In the genomic region with DNA sequence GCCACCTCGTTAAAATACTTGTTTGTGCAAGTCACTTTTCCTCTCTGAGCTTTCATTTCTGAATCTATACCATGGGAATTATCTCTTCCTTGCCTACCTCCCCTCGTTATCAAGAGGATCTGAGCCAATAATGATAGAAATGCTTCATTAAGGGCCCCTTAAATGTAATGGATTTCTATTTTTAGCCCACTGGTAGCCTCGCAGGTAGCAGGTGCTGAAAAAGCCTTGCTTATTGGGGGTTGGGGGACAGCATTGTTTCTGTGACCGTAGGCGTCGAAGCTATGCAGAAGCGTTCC, we compare ENCODE assay signal across 8 cellular contexts. TPM values are rescaled to one million over a fixed set of nuclear protein-coding genes. Genes with fewer than 3 reads are reported as not detected.
DNase-seq lines count a peak whose midpoint lies in the region; TF ChIP-seq lines count a peak whose summit lies in the region.

No MANE protein-coding gene starts in this region.

- no peak overlapping the region for H3K9ac ChIP-seq in endodermal cell (ENCODE audit: extremely low read depth, low read length, poor library complexity, severe bottlenecking)

- peak overlapping the region in 5 of 8 donors; percentile 43 to 99 (median 87) for H3K27ac Mint-ChIP-seq in CD8-positive, alpha-beta memory T cell
- peak overlapping the region; percentile 78 for H3K27ac Mint-ChIP-seq in endodermal cell

- no peaks in the 10 kb centered on the region for H3K9me3 ChIP-seq in CD8-positive, alpha-beta memory T cell (ENCODE audit: low read length)
- H3K9me3 ChIP-seq in endodermal cell (ENCODE audit: control insufficient read depth, low read length) (no peaks in the 10 kb centered on the region), osteoblast (ENCODE audit: low read depth, low read length) (no peaks in the 10 kb centered on the region)

- no peak for TF ChIP-seq POLR2A in NB4 (IDR thresholded peaks at IDR 0.05; ENCODE audit: extremely low read depth, insufficient read length)

- 7 to 16% methylated on average over 6 to 7 of the region's 7 CpGs for WGBS in endodermal cell (ENCODE audit: insufficient coverage in 1 of 2, insufficient read length in 1 of 2), 2 experiments

- peaks cover 0 to 9% (median 0%) of the 10 kb centered on the region in 3 donors for H3K36me3 Mint-ChIP-seq in CD8-positive, alpha-beta memory T cell
- H3K36me3 Mint-ChIP-seq in endodermal cell (ENCODE audit: low read depth) = no peaks in the 10 kb centered on the region

- TF ChIP-seq CTCF in NB4 (IDR thresholded peaks at IDR 0.05; ENCODE audit: low read depth, low read length) (no peak), endodermal cell (conservative IDR thresholded peaks at IDR 0.05) (no peak), osteoblast (IDR thresholded peaks at IDR 0.05; ENCODE audit: extremely low read depth, low read depth, low read length) (no peak)

- CTCF ChIA-PET in CD8-positive, alpha-beta memory T cell (lab: Charles Lee) = no interaction called here

- peak overlapping the region; percentile 21 for H3K27ac ChIP-seq in CD8-positive, alpha-beta memory T cell (ENCODE audit: low read depth, low read length)
- H3K27ac ChIP-seq in endodermal cell (ENCODE audit: low read depth, low read length) (no peak overlapping the region), osteoblast (ENCODE audit: low read depth, low read length) (peak overlapping the region; percentile 23)

- H3K4me1 Mint-ChIP-seq in CD8-positive, alpha-beta memory T cell = peaks cover 37 to 47% (median 41%) of the 10 kb centered on the region in 3 donors
- H3K4me1 Mint-ChIP-seq in endodermal cell = peaks cover 27% of the 10 kb centered on the region

- peaks cover 0 to 5% of the 10 kb centered on the region in 2 donors for H3K27me3 Mint-ChIP-seq in CD8-positive, alpha-beta memory T cell
- H3K27me3 Mint-ChIP-seq in endodermal cell (ENCODE audit: insufficient read depth) = peaks cover 6% of the 10 kb centered on the region

- peak overlapping the region; percentile 93 for H3K4me2 ChIP-seq in osteoblast (ENCODE audit: insufficient read depth, low read length)

- H3K4me1 ChIP-seq in CD8-positive, alpha-beta memory T cell (ENCODE audit: insufficient read depth, low read length) = peaks cover 37% of the 10 kb centered on the region
- H3K4me1 ChIP-seq in endodermal cell (ENCODE audit: control insufficient read depth, insufficient read depth, low read length) = peaks cover 8% of the 10 kb centered on the region
- peaks cover 21% of the 10 kb centered on the region for H3K4me1 ChIP-seq in osteoblast (ENCODE audit: insufficient read depth, low read length)

- no peaks in the 10 kb centered on the region for H3K27me3 ChIP-seq in CD8-positive, alpha-beta memory T cell (ENCODE audit: insufficient read depth, low read length, poor library complexity, severe bottlenecking)
- no peaks in the 10 kb centered on the region for H3K27me3 ChIP-seq in endodermal cell (ENCODE audit: control insufficient read depth, insufficient read depth, low read length, poor library complexity, severe bottlenecking)
- H3K27me3 ChIP-seq in osteoblast (ENCODE audit: insufficient read depth, low read length) = no peaks in the 10 kb centered on the region

- H4K20me1 ChIP-seq in osteoblast (ENCODE audit: insufficient read depth, low read length) = peaks cover 32% of the 10 kb centered on the region

- no peaks in the 10 kb centered on the region for H3K9me3 Mint-ChIP-seq in CD8-positive, alpha-beta memory T cell
- no peaks in the 10 kb centered on the region for H3K9me3 Mint-ChIP-seq in endodermal cell

- H3K4me3 ChIP-seq in CD8-positive, alpha-beta memory T cell (ENCODE audit: low read length) = peak overlapping the region; percentile 71
- H3K4me3 ChIP-seq in NB4 (ENCODE audit: low read depth, low read length) (peak overlapping the region; percentile 59), endodermal cell (ENCODE audit: low read length) (peak overlapping the region; percentile 91), osteoblast (ENCODE audit: insufficient read depth, low read length) (peak overlapping the region; percentile 84)

- no peaks in the 10 kb centered on the region for H3K36me3 ChIP-seq in CD8-positive, alpha-beta memory T cell (ENCODE audit: insufficient read depth, low read length)
- H3K36me3 ChIP-seq in endodermal cell (ENCODE audit: control insufficient read depth, insufficient read depth, low read length) (no peaks in the 10 kb centered on the region), osteoblast (ENCODE audit: insufficient read depth, low read length) (no peaks in the 10 kb centered on the region)

- H3K4me3 Mint-ChIP-seq in CD8-positive, alpha-beta memory T cell = peak overlapping the region; percentile 89 to 98 (median 93)
- H3K4me3 Mint-ChIP-seq in endodermal cell = peak overlapping the region; percentile 81

- DNase-seq in CD8-positive, alpha-beta memory T cell = no peak
- DNase-seq in NB4 (ENCODE audit: low read depth) = no peak
- DNase-seq in endodermal cell = no peak
- no peak for DNase-seq in osteoblast (ENCODE audit: insufficient read length, low spot score, missing footprints)
- DNase-seq in iPS-NIHi7 (ENCODE audit: extremely low spot score) = no peak
- no peak for DNase-seq in NCI-H774 (lab: John Stamatoyannopoulos, UW)
- DNase-seq in NCI-H345 (lab: John Stamatoyannopoulos, UW) = no peak
- DNase-seq in globus pallidus (ENCODE audit: low spot score) = no peak

- peak overlapping the region; percentile 94 for H2AFZ ChIP-seq in osteoblast (ENCODE audit: low read length)

- peaks cover 44% of the 10 kb centered on the region for H3K79me2 ChIP-seq in osteoblast (ENCODE audit: insufficient read depth, low read length)

- POLR2A ChIA-PET in CD8-positive, alpha-beta memory T cell (lab: Charles Lee) = no interaction called here

RNA-seq across cellular contexts. Expression of gene PIAS1, which starts 0.5 kb away (rescaled TPM):
- 10 to 100 TPM; 25.5 to 30.2 TPM for total RNA-seq in CD8-positive, alpha-beta memory T cell
- 127 TPM for polyA plus RNA-seq in CD8-positive, alpha-beta memory T cell
- total RNA-seq in endodermal cell (10 to 100 TPM; 38.0 to 40.1 TPM), osteoblast (23.6 and 29.0 TPM in 2 replicates)
- 50.4 TPM for polyA plus RNA-seq in endodermal cell (2013, experiment 1 of 2)
- 42.8 TPM for polyA plus RNA-seq in endodermal cell (2013, experiment 2 of 2)
